ENCODE assay signal across 19 cellular contexts in the genomic region with DNA sequence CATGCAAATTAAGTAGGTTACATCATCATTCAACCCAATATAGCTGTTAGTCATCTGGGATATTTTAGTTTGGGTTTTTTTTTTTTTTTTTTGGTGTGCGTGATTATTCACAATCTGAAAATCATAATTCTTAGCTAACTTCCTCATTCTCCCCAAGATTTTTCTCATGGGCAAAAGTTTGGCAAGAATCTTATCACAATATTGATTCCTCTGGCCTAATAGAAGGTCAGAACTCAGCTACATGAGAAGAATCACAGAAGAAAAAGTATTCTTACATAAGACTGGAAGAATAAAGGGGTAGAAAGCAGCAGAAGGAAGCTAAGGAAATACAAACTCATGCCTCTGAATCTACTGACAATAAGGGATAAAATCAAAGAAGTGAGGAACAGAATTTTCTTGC.
"Had no signal": no experiment of that assay in that cellular context is flagged by ENCODE, and none has a peak within 500 bp of the region (broad histone marks: within the 10 kb centered on the region; RNA-seq: fewer than 3 reads in every experiment).

No MANE protein-coding gene starts in this region.

- ATAC-seq: activated CD4-positive, alpha-beta T cell treated with anti-CD3 and anti-CD28 coated beads for 36 hours; activated naive CD4-positive, alpha-beta T cell treated with anti-CD3 and anti-CD28 coated beads, Interleukin-2, amount 50 U/mL, for 72 hours; heart right ventricle; left ventricle myocardium superior; WTC11 had no signal

- FAIRE-seq: astrocyte, bronchial epithelial cell had no signal

- DNase-seq: activated CD4-positive, alpha-beta memory T cell treated with anti-CD3 and anti-CD28 coated beads for 36 hours; activated CD4-positive, alpha-beta T cell treated with anti-CD3 and anti-CD28 coated beads for 36 hours; activated gamma-delta T cell treated with Interleukin-2 at 50 U/mL for 16 hours; activated T-cell treated with anti-CD3 and anti-CD28 coated beads for 4 hours; adrenal gland; dermis blood vessel endothelial cell; effector memory CD4-positive, alpha-beta T cell; esophagus squamous epithelium; heart right ventricle; kidney glomerular epithelial cell; left ventricle myocardium superior; stimulated activated CD4-positive, alpha-beta T cell treated with anti-CD3 and anti-CD28 coated beads, Interleukin-12 subunit alpha, Interleukin-12 subunit beta, amount 100 ng/mL, for 4 hours; stimulated activated CD4-positive, alpha-beta T cell treated with anti-CD3 and anti-CD28 coated beads, Interleukin-1b, Interleukin-23, amount 100 ng/mL, for 48 hours; stimulated activated CD8-positive, alpha-beta memory T cell treated with anti-CD3 and anti-CD28 coated beads, Interleukin-4, amount 100 ng/mL, for 48 hours; stimulated activated naive CD4-positive, alpha-beta T cell had no signal
